12 cellular contexts compared by ENCODE assay signal in the genomic region with DNA sequence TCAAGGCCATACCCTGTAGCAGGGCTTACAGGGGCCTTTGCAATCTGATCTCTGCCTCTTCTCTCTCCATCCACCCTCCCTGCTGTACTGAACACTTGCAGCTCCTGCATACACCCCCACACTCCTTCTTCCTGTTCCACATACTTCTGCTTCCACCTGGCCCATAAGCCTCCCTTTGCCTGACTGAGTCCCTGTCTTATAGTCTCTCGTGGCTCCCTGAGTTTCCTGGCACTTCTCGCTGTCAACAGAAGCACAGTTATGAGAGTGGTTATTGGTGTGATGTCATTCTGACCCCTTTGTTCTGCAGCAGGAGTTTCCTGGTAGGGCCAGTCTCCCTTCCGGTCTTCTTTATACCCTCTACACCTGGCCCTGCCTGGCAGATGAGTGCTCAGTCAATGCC. TPM values are rescaled to one million over a fixed set of nuclear protein-coding genes. Genes with fewer than 3 reads are reported as not detected.
A peak's percentile ranks its signal among the peaks of the same experiment; 100 is the strongest.
DNase-seq lines count a peak whose midpoint lies in the region; ATAC-seq and TF ChIP-seq lines count a peak whose summit lies in the region.
"Had no signal": no experiment of that assay in that cellular context is flagged by ENCODE, and none has a peak within 500 bp of the region (broad histone marks: within the 10 kb centered on the region; RNA-seq: fewer than 3 reads in every experiment).

No MANE protein-coding gene starts in this region.

- no peak overlapping the region for H3K4me3 ChIP-seq in breast epithelium
- H3K4me3 ChIP-seq in mammary epithelial cell (replicated peaks in 1 of 3; ENCODE audit: insufficient read depth in 1 of 3, low read depth in 2 of 3, low read length in 3 of 3), result no peak overlapping the region
- H3K4me3 ChIP-seq in spleen, result no peak overlapping the region

- intact Hi-C loops in breast epithelium (cut with DNase I; ENCODE audit: low total_unique reads) (no loop called here), mammary epithelial cell (cut with micrococcal nuclease) (no loop called here), spleen (cut with DNase I; ENCODE audit: low total_unique reads) (no loop called here)

- CTCF ChIA-PET in mammary epithelial cell (lab: Charles Lee; ENCODE audit: low non-redundant PET), result no interaction called here

- H3K79me2 ChIP-seq in mammary epithelial cell (ENCODE audit: insufficient read depth, low read length), result no peaks in the 10 kb centered on the region

- in situ Hi-C loops in mammary epithelial cell (cut with MboI; ENCODE audit: low sequenced_read_pairs in 2 of 2), result no loop called here

- no peak overlapping the region for H3K9ac ChIP-seq in mammary epithelial cell (ENCODE audit: insufficient read depth, low read length)

- WGBS in mammary epithelial cell (ENCODE audit: low coverage, missing lambda C conversion rate), result 44% methylated on average over 3 of the region's 3 CpGs
- WGBS in spleen, 5 donors, result 45 to 54% (median 47%) methylated on average over 3 of the region's 3 CpGs

- H3K27ac ChIP-seq in breast epithelium (peak overlapping the region; percentile 41 to 52), mammary epithelial cell (ENCODE audit: insufficient read depth, low read depth, low read length) (no peak overlapping the region), spleen (peak overlapping the region in 3 of 8 donors; percentile 1 to 40 (median 18))

- H4K20me1 ChIP-seq in mammary epithelial cell (ENCODE audit: insufficient read depth, low read length), result no peaks in the 10 kb centered on the region

- H3K27me3 ChIP-seq in breast epithelium, result no peaks in the 10 kb centered on the region
- H3K27me3 ChIP-seq in mammary epithelial cell (ENCODE audit: insufficient read depth, low read length), result no peaks in the 10 kb centered on the region
- peaks cover 0 to 4% (median 0%) of the 10 kb centered on the region in 7 donors for H3K27me3 ChIP-seq in spleen (replicated peaks in 1 of 7)

- ATAC-seq in HG03354 (IDR thresholded peaks at IDR 0.05; ENCODE audit: poor library complexity, severe bottlenecking, unreplicated experiment) (no peak), HG02571 (IDR thresholded peaks at IDR 0.05; ENCODE audit: unreplicated experiment) (no peak), GM21360 (IDR thresholded peaks at IDR 0.05; ENCODE audit: unreplicated experiment) (no peak)

- H3K9me3 ChIP-seq in breast epithelium, result no peaks in the 10 kb centered on the region
- H3K9me3 ChIP-seq in mammary epithelial cell (replicated peaks; ENCODE audit: insufficient read depth, low read length), result no peaks in the 10 kb centered on the region
- no peaks in the 10 kb centered on the region for H3K9me3 ChIP-seq in spleen

- H3K4me2 ChIP-seq in mammary epithelial cell (ENCODE audit: insufficient read depth, low read depth, low read length), result no peak overlapping the region

- TF ChIP-seq POLR2A in breast epithelium (IDR thresholded peaks at IDR 0.05) (no peak), spleen (IDR thresholded peaks at IDR 0.05) (no peak)

- BruUV-seq in mammary epithelial cell (replicated peaks; lab: Mats Ljungman, UMichigan), result no TSS peak

- H3K36me3 ChIP-seq in breast epithelium (no peaks in the 10 kb centered on the region), mammary epithelial cell (ENCODE audit: insufficient read depth, low read length) (no peaks in the 10 kb centered on the region), spleen (no peaks in the 10 kb centered on the region)

- no peaks in the 10 kb centered on the region for H3K4me1 ChIP-seq in breast epithelium
- H3K4me1 ChIP-seq in mammary epithelial cell (ENCODE audit: insufficient read depth, low read length), result peaks cover 10% of the 10 kb centered on the region
- peaks cover 0 to 24% (median 6%) of the 10 kb centered on the region in 6 donors for H3K4me1 ChIP-seq in spleen

- H2AFZ ChIP-seq in mammary epithelial cell (ENCODE audit: low read depth, low read length), result no peak overlapping the region

- DNase-seq in breast epithelium (ENCODE audit: low spot score in 2 of 2) (no peak), mammary epithelial cell (no peak), NCI-H510A treated with DMSO at 0.1 percent for 48 hours (lab: John Stamatoyannopoulos, UW) (peak; percentile 51), kidney glomerular epithelial cell (lab: John Stamatoyannopoulos, UW) (peak; percentile 32), spleen (no peak)
- DNase-seq: activated CD4-positive, alpha-beta T cell treated with anti-CD3 and anti-CD28 coated beads, Interleukin-2, amount 10 ng/mL, durations not matched to agents 24 days and 14 days; naive B cell had no signal

- dilution Hi-C loops in mammary epithelial cell (cut with HindIII; ENCODE audit: low sequenced_read_pairs), result loop anchor here (5.0 kb wide), 1 partner anchor 44 kb away; no protein-coding TSS in a partner anchor

- no peak for TF ChIP-seq CTCF in breast epithelium (IDR thresholded peaks at IDR 0.05)
- no peak for TF ChIP-seq CTCF in mammary epithelial cell (conservative IDR thresholded peaks at IDR 0.05 in 1 of 2, IDR thresholded peaks at IDR 0.05 in 1 of 2; ENCODE audit: extremely low read depth in 1 of 2, insufficient read depth in 1 of 2, low read depth in 1 of 2, low read length in 2 of 2)
- no peak for TF ChIP-seq CTCF in spleen (IDR thresholded peaks at IDR 0.05 in 8 of 11, conservative IDR thresholded peaks at IDR 0.05 in 3 of 11)

RNA-seq across cellular contexts. Expression of a gene that starts 20.3 kb away (rescaled TPM):
- 10 to 100 TPM; 11.5 to 79.0 (median 24.1) TPM for total RNA-seq in breast epithelium
- total RNA-seq in mammary epithelial cell, result 1 to 10 TPM in 1 of 2 donors, not detected in 1; 1.3 TPM
- 1.5 TPM for polyA plus RNA-seq in mammary epithelial cell
- 5.0 TPM for polyA minus RNA-seq in mammary epithelial cell
- 100 to 1,000 TPM; 285 to 429 (median 312) TPM for total RNA-seq in spleen
- polyA plus RNA-seq in spleen, result 10 to 100 TPM; 23.1 to 30.1 (median 28.2) TPM
- total RNA-seq: activated CD4-positive, alpha-beta T cell treated with anti-CD3 and anti-CD28 coated beads, Interleukin-2, amount 10 ng/mL, durations not matched to agents 24 days and 14 days; epithelial cell of proximal tubule had no signal

RNA-seq across cellular contexts. Expression of a gene that starts 49.0 kb away (rescaled TPM):
- total RNA-seq in breast epithelium, result 100 to 1,000 TPM in 2 of 3 donors, 10 to 100 TPM in 1; 53.7 to 243 (median 146) TPM
- 1 to 10 TPM in 1 of 2 donors, not detected in 1; 1.5 TPM for total RNA-seq in mammary epithelial cell
- polyA plus RNA-seq in mammary epithelial cell, result 0.25 TPM
- polyA minus RNA-seq in mammary epithelial cell, result not detected
- total RNA-seq in spleen, result 100 to 1,000 TPM in 3 of 7 donors, 10 to 100 TPM in 4; 66.8 to 144 (median 97.1) TPM
- polyA plus RNA-seq in spleen, result 10 to 100 TPM; 12.8 to 27.4 (median 14.2) TPM

RNA-seq across cellular contexts. Expression of a gene that starts 59.9 kb away (rescaled TPM):
- total RNA-seq in breast epithelium, result 1 to 10 TPM in 1 of 3 donors, not detected in 2; 1.3 TPM
- not detected for total RNA-seq in mammary epithelial cell
- polyA plus RNA-seq in mammary epithelial cell, result not detected
- polyA minus RNA-seq in mammary epithelial cell, result not detected
- under 1 TPM in 2 of 7 donors, not detected in 5; 0.25 to 0.47 TPM for total RNA-seq in spleen
- polyA plus RNA-seq in spleen, result 1 to 10 TPM in 1 of 3 donors, under 1 TPM in 2; 0.26 to 1.3 (median 0.41) TPM
- total RNA-seq: activated CD4-positive, alpha-beta T cell treated with anti-CD3 and anti-CD28 coated beads, Interleukin-2, amount 10 ng/mL, durations not matched to agents 24 days and 14 days; epithelial cell of proximal tubule; MCF 10A had no signal

Comparison
In these comparisons a context has a peak if more than half of its experiments do, and no peak if none do; other contexts are left out.
1. RNA of a gene that starts 20.3 kb away (total RNA-seq): 285 to 429 TPM in spleen and 11.5 to 79.0 TPM in breast epithelium; 1.3 TPM in mammary epithelial cell; every median in the first group is over 4 times any median in the second.
2. RNA of a gene that starts 49.0 kb away (total RNA-seq): 53.7 to 243 TPM in breast epithelium and 66.8 to 144 TPM in spleen; 1.5 TPM in mammary epithelial cell; every median in the first group is over 10 times any median in the second.
3. DNase-seq: peak in NCI-H510A treated with DMSO at 0.1 percent for 48 hours (single experiment) and kidney glomerular epithelial cell (single experiment); none in breast epithelium (0 of 2), mammary epithelial cell (single experiment) and spleen (single experiment).